In genomic region chr1:220239213-220239612, GRCh38 we compare ENCODE assay signal across 22 cellular contexts. TPM values are rescaled to one million over a fixed set of nuclear protein-coding genes. Genes with fewer than 3 reads are reported as not detected.
A peak's percentile ranks its signal among the peaks of the same experiment; 100 is the strongest.
DNase-seq lines count a peak whose midpoint lies in the region; ATAC-seq, FAIRE-seq and TF ChIP-seq lines count a peak whose summit lies in the region.
"Had no signal": no experiment of that assay in that cellular context is flagged by ENCODE, and none has a peak within 500 bp of the region (broad histone marks: within the 10 kb centered on the region; RNA-seq: fewer than 3 reads in every experiment).

No MANE protein-coding gene starts in this region.

- H3K18ac ChIP-seq in IMR-90 (ENCODE audit: low read depth, low read length) (no peak overlapping the region), trophoblast cell (ENCODE audit: low read length) (no peak overlapping the region)

- H2BK20ac ChIP-seq in IMR-90 (ENCODE audit: low read depth, low read length): no peak overlapping the region

- BruUV-seq in HepG2 (replicated peaks; lab: Mats Ljungman, UMichigan) (no TSS peak), IMR-90 (replicated peaks; lab: Mats Ljungman, UMichigan) (no TSS peak)

- CTCF ChIA-PET in HepG2 (lab: Yijun Ruan, JAX; ENCODE audit: low intra/inter-chr PET ratio, low total read pairs): no interaction called here
- CTCF ChIA-PET in IMR-90 (lab: Yijun Ruan, JAX): no interaction called here

- H3K4me1 ChIP-seq in HepG2 (ENCODE audit: insufficient read depth, low read length) (no peaks in the 10 kb centered on the region), right lobe of liver (no peaks in the 10 kb centered on the region), IMR-90 (ENCODE audit: control insufficient read depth, insufficient read depth, low read length) (no peaks in the 10 kb centered on the region; the same call in 1 of the 2 replicates), trophoblast cell (ENCODE audit: control insufficient read depth in 1 of 2, insufficient read depth in 2 of 2, low read length in 2 of 2) (no peaks in the 10 kb centered on the region)
- H3K4me1 ChIP-seq: Caco-2 had no signal

- ATAC-seq in HepG2 (no peak), right lobe of liver (no peak), IMR-90 (ENCODE audit: low read depth) (no peak)
- ATAC-seq: CD8-positive, alpha-beta T cell; GM12878 had no signal

- TF ChIP-seq RAD21 in HepG2 (CRISPR knock-in tag; IDR thresholded peaks at IDR 0.05) (no peak), IMR-90 (IDR thresholded peaks at IDR 0.05; ENCODE audit: low read length) (no peak)

- H2AK9ac ChIP-seq in IMR-90 (replicated peaks; ENCODE audit: low read depth, low read length, poor library complexity): no peak overlapping the region

- in situ Hi-C loops in HepG2 (cut with HindIII; ENCODE audit: extremely low pct_ligation_motif_present, low pct_unique_long_range_greater_than_20kb): no loop called here
- in situ Hi-C loops in IMR-90 (cut with MboI; ENCODE audit: low sequenced_read_pairs): no loop called here

- H3K23ac ChIP-seq in IMR-90 (ENCODE audit: low read depth, low read length) (no peak overlapping the region), trophoblast cell (ENCODE audit: low read length) (no peak overlapping the region)

- H3K79me2 ChIP-seq in HepG2 (ENCODE audit: insufficient read depth, low read length): peaks cover 23% of the 10 kb centered on the region
- H3K79me2 ChIP-seq in trophoblast cell (ENCODE audit: control insufficient read depth, insufficient read depth, low read length, poor library complexity): no peaks in the 10 kb centered on the region

- H3K4me1 Mint-ChIP-seq in chondrocyte (ENCODE audit: low read depth): peaks cover 38% of the 10 kb centered on the region

- no peak overlapping the region for H4K5ac ChIP-seq in IMR-90 (ENCODE audit: low read depth, low read length)

- 93% methylated on average over 5 of the region's 5 CpGs for WGBS in HepG2 (ENCODE audit: low lambda C conversion rate)
- 89% methylated on average over 2 of the region's 5 CpGs for WGBS in right lobe of liver (ENCODE audit: insufficient coverage, low coverage, low lambda C conversion rate, missing lambda C conversion rate)
- 94% methylated on average over 2 of the region's 5 CpGs; no CpG with 5 or more reads in 1 of the 2 experiments for WGBS in IMR-90 (ENCODE audit: extremely low coverage in 2 of 2, insufficient read length in 1 of 2), 2 experiments
- no CpG with 5 or more reads among the region's 5 CpGs for WGBS in trophoblast cell (ENCODE audit: extremely low coverage, insufficient coverage, insufficient read length)

- H3K27me3 ChIP-seq in HepG2 (ENCODE audit: control insufficient read depth in 1 of 2, insufficient read depth in 2 of 2, low read length in 2 of 2): no peaks in the 10 kb centered on the region
- no peaks in the 10 kb centered on the region for H3K27me3 ChIP-seq in right lobe of liver
- no peaks in the 10 kb centered on the region for H3K27me3 ChIP-seq in IMR-90 (ENCODE audit: control insufficient read depth, insufficient read depth, low read length)
- no peaks in the 10 kb centered on the region for H3K27me3 ChIP-seq in trophoblast cell (ENCODE audit: insufficient read depth, low read length)
- H3K27me3 ChIP-seq: BLaER1 treated with 17β-estradiol and CSF1 and Interleukin-3, amounts not matched to agents 10 nM and 100 nM had no signal

- H3K36me3 ChIP-seq in HepG2 (replicated peaks in 1 of 2; ENCODE audit: control insufficient read depth in 1 of 2, insufficient read depth in 2 of 2, low read length in 2 of 2): no peaks in the 10 kb centered on the region
- no peaks in the 10 kb centered on the region for H3K36me3 ChIP-seq in right lobe of liver
- no peaks in the 10 kb centered on the region for H3K36me3 ChIP-seq in IMR-90 (ENCODE audit: control insufficient read depth, insufficient read depth, low read length)
- peaks cover 0 to 2% of the 10 kb centered on the region in 2 experiments for H3K36me3 ChIP-seq in trophoblast cell (ENCODE audit: control insufficient read depth in 1 of 2, insufficient read depth in 2 of 2, low read length in 2 of 2)

- H2BK120ac ChIP-seq in IMR-90 (ENCODE audit: low read depth, low read length) (no peak overlapping the region), trophoblast cell (ENCODE audit: insufficient read depth, low read length, poor library complexity) (no peak overlapping the region)

- TF ChIP-seq CTCF in HepG2 (CRISPR knock-in tag; IDR thresholded peaks at IDR 0.05) (no peak), right lobe of liver (IDR thresholded peaks at IDR 0.05) (no peak), IMR-90 (conservative IDR thresholded peaks at IDR 0.05; ENCODE audit: low read depth, low read length) (no peak), chondrocyte (IDR thresholded peaks at IDR 0.05) (no peak)

- no peaks in the 10 kb centered on the region for H3K9me1 ChIP-seq in IMR-90 (ENCODE audit: insufficient read depth, low read length)

- H3K27ac Mint-ChIP-seq in chondrocyte (ENCODE audit: unreplicated experiment): no peak overlapping the region
- H3K27ac Mint-ChIP-seq: B cell; CD4-positive, alpha-beta T cell; CD8-positive, alpha-beta T cell had no signal

- H2AFZ ChIP-seq in HepG2 (ENCODE audit: low read length): no peak overlapping the region
- H2AFZ ChIP-seq in IMR-90 (replicated peaks; ENCODE audit: low read length, poor library complexity): no peak overlapping the region
- no peak overlapping the region for H2AFZ ChIP-seq in trophoblast cell (ENCODE audit: insufficient read depth, low read length, poor library complexity)

- no peak overlapping the region for H3K4me3 Mint-ChIP-seq in chondrocyte (ENCODE audit: unreplicated experiment)
- H3K4me3 Mint-ChIP-seq: B cell; CD4-positive, alpha-beta T cell; CD8-positive, alpha-beta T cell had no signal

- H3K79me1 ChIP-seq in IMR-90 (ENCODE audit: low read depth in 1 of 2, low read length in 2 of 2) (peaks cover 12 to 29% of the 10 kb centered on the region in 2 experiments), trophoblast cell (ENCODE audit: low read length) (no peaks in the 10 kb centered on the region)

- H3K27me3 Mint-ChIP-seq in chondrocyte (ENCODE audit: low read depth): no peaks in the 10 kb centered on the region
- H3K27me3 Mint-ChIP-seq: B cell; CD4-positive, alpha-beta T cell had no signal

- no peak overlapping the region for H3K27ac ChIP-seq in HepG2 (ENCODE audit: extremely low read length, insufficient read depth, low read length)
- no peak overlapping the region for H3K27ac ChIP-seq in right lobe of liver
- H3K27ac ChIP-seq in IMR-90 (ENCODE audit: insufficient read depth, low read length): no peak overlapping the region
- no peak overlapping the region for H3K27ac ChIP-seq in trophoblast cell (ENCODE audit: low read depth, low read length)
- H3K27ac ChIP-seq: BLaER1 treated with 17β-estradiol and CSF1 and Interleukin-3, amounts not matched to agents 10 nM and 100 nM; C4-2B had no signal

- H3K4ac ChIP-seq in IMR-90 (ENCODE audit: low read depth, low read length) (no peak overlapping the region), trophoblast cell (ENCODE audit: low read depth, low read length) (peak overlapping the region; percentile 83)

- TF ChIP-seq EP300 in HepG2 (IDR thresholded peaks at IDR 0.05; ENCODE audit: low read depth in 2 of 2, low read length in 2 of 2): no peak
- no peak for TF ChIP-seq EP300 in HepG2 (CRISPR knock-in tag; IDR thresholded peaks at IDR 0.05; ENCODE audit: borderline replicate concordance)

- H2AK5ac ChIP-seq in IMR-90 (ENCODE audit: low read depth, low read length): no peak overlapping the region
- no peak overlapping the region for H2AK5ac ChIP-seq in trophoblast cell (ENCODE audit: low read length)

- POLR2A ChIA-PET in HepG2 (lab: Yijun Ruan, JAX) (no interaction called here), IMR-90 (lab: Charles Lee; ENCODE audit: unreplicated experiment) (no interaction called here)

- H3K4me3 ChIP-seq in HepG2 (replicated peaks in 1 of 3; ENCODE audit: insufficient read depth in 1 of 3, low read depth in 2 of 3, low read length in 3 of 3) (no peak overlapping the region), right lobe of liver (no peak overlapping the region), IMR-90 (ENCODE audit: insufficient read depth, low read depth, low read length) (no peak overlapping the region), trophoblast cell (ENCODE audit: low read depth, low read length) (no peak overlapping the region)
- H3K4me3 ChIP-seq: BLaER1 treated with 17β-estradiol and CSF1 and Interleukin-3, amounts not matched to agents 10 nM and 100 nM; GM12878 had no signal

- TF ChIP-seq POLR2A in HepG2 (IDR thresholded peaks at IDR 0.05; ENCODE audit: insufficient read depth in 1 of 2, low read depth in 2 of 2, low read length in 2 of 2) (no peak), right lobe of liver (IDR thresholded peaks at IDR 0.05) (no peak), IMR-90 (IDR thresholded peaks at IDR 0.05; ENCODE audit: low read depth, low read length) (no peak)

- peaks cover 2% of the 10 kb centered on the region for H3K9me3 Mint-ChIP-seq in chondrocyte (ENCODE audit: low read depth)
- H3K9me3 Mint-ChIP-seq: CD4-positive, alpha-beta T cell; CD8-positive, alpha-beta T cell had no signal

- H2BK5ac ChIP-seq in IMR-90 (ENCODE audit: low read depth, low read length, poor library complexity, severe bottlenecking): no peak overlapping the region
- no peak overlapping the region for H2BK5ac ChIP-seq in trophoblast cell (ENCODE audit: low read depth, low read length, poor library complexity)

- H3K4me2 ChIP-seq in HepG2 (ENCODE audit: low read depth, low read length): no peak overlapping the region
- no peak overlapping the region for H3K4me2 ChIP-seq in IMR-90 (ENCODE audit: low read depth, low read length)
- H3K4me2 ChIP-seq in trophoblast cell (ENCODE audit: low read length): no peak overlapping the region
- H3K4me2 ChIP-seq: BLaER1 treated with 17β-estradiol and CSF1 and Interleukin-3, amounts not matched to agents 10 nM and 100 nM had no signal

- no peak overlapping the region for H3K56ac ChIP-seq in IMR-90 (ENCODE audit: extremely low read depth, insufficient read depth, low read length)

- peak overlapping the region; percentile 30 for H4K12ac ChIP-seq in trophoblast cell (ENCODE audit: low read depth, low read length)

- no peak for FAIRE-seq in HepG2 (lab: Jason Lieb, UNC)
- FAIRE-seq: GM12878, GM19239 had no signal

- H3K9me3 ChIP-seq in HepG2 (ENCODE audit: low read length): no peaks in the 10 kb centered on the region
- no peaks in the 10 kb centered on the region for H3K9me3 ChIP-seq in right lobe of liver
- H3K9me3 ChIP-seq in IMR-90 (ENCODE audit: control insufficient read depth, insufficient read depth, low read length): no peaks in the 10 kb centered on the region
- no peaks in the 10 kb centered on the region for H3K9me3 ChIP-seq in trophoblast cell (ENCODE audit: insufficient read depth, low read depth, low read length)
- H3K9me3 ChIP-seq: Caco-2 had no signal

- H4K91ac ChIP-seq in IMR-90 (ENCODE audit: insufficient read depth, low read depth, low read length) (no peak overlapping the region), trophoblast cell (ENCODE audit: low read depth, low read length) (no peak overlapping the region)

- dilution Hi-C loops in IMR-90 (cut with HindIII; ENCODE audit: low sequenced_read_pairs, unreplicated experiment): no loop called here

- H2BK15ac ChIP-seq in IMR-90 (ENCODE audit: low read depth, low read length): no peak overlapping the region

- H4K20me1 ChIP-seq in HepG2 (ENCODE audit: insufficient read depth, low read length) (peaks cover 3% of the 10 kb centered on the region; the same call in 1 of the 2 replicates), IMR-90 (ENCODE audit: insufficient read depth, low read length) (peaks cover 34% of the 10 kb centered on the region; the same call in 1 of the 2 replicates)

- intact Hi-C loops in HepG2 (cut with micrococcal nuclease; ENCODE audit: unreplicated experiment) (no loop called here), right lobe of liver (cut with DNase I) (no loop called here), IMR-90 (cut with micrococcal nuclease) (no loop called here)

- no peak for DNase-seq in HepG2 (ENCODE audit: low spot score)
- DNase-seq in right lobe of liver: no peak
- DNase-seq in IMR-90: no peak
- no peak for DNase-seq in trophoblast cell
- no peak for DNase-seq in NCI-H146 treated with DMSO at 0.1 percent for 48 hours (lab: John Stamatoyannopoulos, UW; ENCODE audit: unreplicated experiment)
- no peak for DNase-seq in chondrocyte (ENCODE audit: low spot score)
- DNase-seq: 8988T; AML-193; Caco-2; Calu3; CD4-positive, alpha-beta T cell; CD8-positive, alpha-beta T cell; DMS153; DMS79; DND-41; EL; GDM1 had no signal

- peaks cover 1% of the 10 kb centered on the region for H3K36me3 Mint-ChIP-seq in chondrocyte (ENCODE audit: low read depth)

- no peak overlapping the region for H4K8ac ChIP-seq in IMR-90 (ENCODE audit: low read depth in 2 of 2, low read length in 2 of 2)
- no peak overlapping the region for H4K8ac ChIP-seq in trophoblast cell (ENCODE audit: low read depth, low read length)

- H3K9ac ChIP-seq in HepG2 (ENCODE audit: insufficient read depth, low read depth, low read length) (no peak overlapping the region), IMR-90 (ENCODE audit: low read depth, low read length) (no peak overlapping the region), trophoblast cell (ENCODE audit: low read length) (no peak overlapping the region)
- H3K9ac ChIP-seq: BLaER1 treated with 17β-estradiol and CSF1 and Interleukin-3, amounts not matched to agents 10 nM and 100 nM had no signal

- H2BK12ac ChIP-seq in trophoblast cell (ENCODE audit: low read length): no peak overlapping the region

- no peak overlapping the region for H3K14ac ChIP-seq in IMR-90 (replicated peaks; ENCODE audit: low read depth, low read length)
- no peak overlapping the region for H3K14ac ChIP-seq in trophoblast cell (ENCODE audit: low read length)

RNA-seq across cellular contexts. Expression of gene RAB3GAP2, which starts 33.0 kb away (rescaled TPM):
- total RNA-seq in HepG2 (2016; rRNA removed; fragmentation: Illumina TruSeq; extraction: Trizol) (25.0 and 34.2 TPM in 2 replicates), right lobe of liver (10 to 100 TPM; 13.3 to 20.4 (median 18.4) TPM), IMR-90 (2012; rRNA removed) (37.5 and 37.8 TPM in 2 replicates), chondrocyte (47.5 to 55.7 TPM (median 48.2 TPM) in 3 replicates)
- 3.0 and 4.3 TPM in 2 replicates for total RNA-seq in HepG2 (2016; cell fraction: cytosol; rRNA removed; fragmentation: Illumina TruSeq; extraction: Trizol; ENCODE audit: low read depth)
- total RNA-seq in HepG2 (2016; cell fraction: insoluble cytoplasmic fraction; rRNA removed; fragmentation: Illumina TruSeq; extraction: Trizol): 23.7 and 27.2 TPM in 2 replicates
- total RNA-seq in HepG2 (2016; cell fraction: membrane; rRNA removed; fragmentation: Illumina TruSeq; extraction: Trizol): 7.6 and 8.8 TPM in 2 replicates
- 32.3 and 37.1 TPM in 2 replicates for total RNA-seq in HepG2 (2016; cell fraction: nucleus; rRNA removed; fragmentation: Illumina TruSeq; extraction: Trizol)
- polyA plus RNA-seq in HepG2 (2011; rRNA removed) (16.2 and 22.6 TPM in 2 replicates), IMR-90 (2012; rRNA removed) (11.0 and 12.3 TPM in 2 replicates)
- polyA plus RNA-seq in HepG2 (2011; cell fraction: cytosol; rRNA removed): 7.8 and 9.2 TPM in 2 replicates
- 18.5 and 18.9 TPM in 2 replicates for polyA plus RNA-seq in HepG2 (2011; cell fraction: nucleus; rRNA removed)
- polyA plus RNA-seq in HepG2 (2012): 14.1 and 15.5 TPM in 2 replicates
- polyA plus RNA-seq in HepG2 (2016; cell fraction: cytosol; fragmentation: Illumina TruSeq; extraction: Trizol; ENCODE audit: low read depth): 0.96 and 1.1 TPM in 2 replicates
- polyA plus RNA-seq in HepG2 (2016; cell fraction: insoluble cytoplasmic fraction; fragmentation: Illumina TruSeq; extraction: Trizol; ENCODE audit: low read depth): 13.9 and 14.7 TPM in 2 replicates
- polyA plus RNA-seq in HepG2 (2016; cell fraction: membrane; fragmentation: Illumina TruSeq; extraction: Trizol; ENCODE audit: low read depth): 2.2 and 2.5 TPM in 2 replicates
- polyA plus RNA-seq in HepG2 (2016; cell fraction: nucleus; fragmentation: Illumina TruSeq; extraction: Trizol; ENCODE audit: insufficient read depth, low read depth): 29.6 and 30.6 TPM in 2 replicates
- polyA minus RNA-seq in HepG2 (2011; rRNA and poly(A)+ RNA removed; ENCODE audit: low replicate concordance): 66.6 and 87.3 TPM in 2 replicates
- 24.9 and 27.7 TPM in 2 replicates for polyA minus RNA-seq in HepG2 (2011; cell fraction: cytosol; rRNA and poly(A)+ RNA removed)
- polyA minus RNA-seq in HepG2 (2011; cell fraction: nucleus; rRNA and poly(A)+ RNA removed): 47.5 and 55.6 TPM in 2 replicates
- polyA plus RNA-seq in IMR-90 (2012; cell fraction: cytosol; rRNA removed): 3.6 and 8.0 TPM in 2 replicates
- polyA plus RNA-seq in IMR-90 (2012; cell fraction: nucleus; rRNA removed; ENCODE audit: low replicate concordance): 8.8 and 34.1 TPM in 2 replicates
- 14.8 and 15.5 TPM in 2 replicates for polyA plus RNA-seq in trophoblast cell (2013)
